ENCODE assay signal across 15 cellular contexts in genomic region chr2:119432882-119433522, GRCh38. TPM values are rescaled to one million over a fixed set of nuclear protein-coding genes. Genes with fewer than 3 reads are reported as not detected.
DNase-seq lines count a peak whose midpoint lies in the region; FAIRE-seq and TF ChIP-seq lines count a peak whose summit lies in the region.
"Had no signal": no experiment of that assay in that cellular context is flagged by ENCODE, and none has a peak within 500 bp of the region (broad histone marks: within the 10 kb centered on the region; RNA-seq: fewer than 3 reads in every experiment).

No MANE protein-coding gene starts in this region.

- H3K9ac ChIP-seq in HUES6 (ENCODE audit: low read length) (no peak overlapping the region), endodermal cell (ENCODE audit: extremely low read depth, low read length, poor library complexity, severe bottlenecking) (no peak overlapping the region), subcutaneous abdominal adipose tissue (ENCODE audit: low read length in 5 of 5) (peak overlapping the region; percentile 72 to 88 (median 75))

- no peak for TF ChIP-seq CTCF in endodermal cell (conservative IDR thresholded peaks at IDR 0.05)

- H3K36me3 ChIP-seq in HUES6 (ENCODE audit: control insufficient read depth, insufficient read depth, low read length) (no peaks in the 10 kb centered on the region), endodermal cell (ENCODE audit: control insufficient read depth, insufficient read depth, low read length) (no peaks in the 10 kb centered on the region), mesodermal cell (ENCODE audit: control insufficient read depth, insufficient read depth, low read length) (no peaks in the 10 kb centered on the region), subcutaneous abdominal adipose tissue (ENCODE audit: control insufficient read depth in 5 of 5, insufficient read depth in 5 of 5, low read length in 5 of 5) (peaks cover 0 to 23% (median 15%) of the 10 kb centered on the region in 5 donors)

- TF ChIP-seq POLR2A in GM12892 (IDR thresholded peaks at IDR 0.05; ENCODE audit: low read depth, low read length), result no peak

- H3K4me1 ChIP-seq in HUES6 (ENCODE audit: control insufficient read depth, insufficient read depth, low read length), result peaks cover 49% of the 10 kb centered on the region
- peaks cover 7% of the 10 kb centered on the region for H3K4me1 ChIP-seq in endodermal cell (ENCODE audit: control insufficient read depth, insufficient read depth, low read length)
- H3K4me1 ChIP-seq in mesodermal cell (ENCODE audit: control insufficient read depth, insufficient read depth, low read length, poor library complexity, severe bottlenecking), result peaks cover 7% of the 10 kb centered on the region
- H3K4me1 ChIP-seq in subcutaneous abdominal adipose tissue (ENCODE audit: control insufficient read depth in 5 of 5, insufficient read depth in 5 of 5, low read length in 5 of 5), result peaks cover 12 to 90% (median 83%) of the 10 kb centered on the region in 5 donors

- no peaks in the 10 kb centered on the region for H3K9me3 ChIP-seq in HUES6 (ENCODE audit: control insufficient read depth, insufficient read depth, low read depth, low read length)
- H3K9me3 ChIP-seq in endodermal cell (ENCODE audit: control insufficient read depth, low read length), result no peaks in the 10 kb centered on the region
- H3K9me3 ChIP-seq in mesodermal cell (ENCODE audit: control insufficient read depth, low read length), result no peaks in the 10 kb centered on the region
- no peaks in the 10 kb centered on the region for H3K9me3 ChIP-seq in subcutaneous abdominal adipose tissue (ENCODE audit: control insufficient read depth in 5 of 5, low read length in 5 of 5)

- H3K27me3 ChIP-seq in HUES6 (ENCODE audit: control insufficient read depth, insufficient read depth, low read length) (peaks cover 15% of the 10 kb centered on the region; the same call in 1 of the 2 replicates), endodermal cell (ENCODE audit: control insufficient read depth, insufficient read depth, low read length, poor library complexity, severe bottlenecking) (no peaks in the 10 kb centered on the region), subcutaneous abdominal adipose tissue (ENCODE audit: control insufficient read depth in 5 of 5, insufficient read depth in 4 of 5, low read length in 5 of 5) (no peaks in the 10 kb centered on the region)

- peak overlapping the region; percentile 18 for H3K27ac Mint-ChIP-seq in endodermal cell
- H3K27ac Mint-ChIP-seq: natural killer cell had no signal

- H3K9me3 Mint-ChIP-seq in endodermal cell, result no peaks in the 10 kb centered on the region
- H3K9me3 Mint-ChIP-seq: CD4-positive, alpha-beta memory T cell; natural killer cell had no signal

- FAIRE-seq in GM12892 (lab: Jason Lieb, UNC), result no peak
- FAIRE-seq: endometrium, TTC549 had no signal

- peaks cover 54% of the 10 kb centered on the region for H3K4me1 Mint-ChIP-seq in endodermal cell

- no peak overlapping the region for H3K27ac ChIP-seq in HUES6 (ENCODE audit: low read depth, low read length)
- no peak overlapping the region for H3K27ac ChIP-seq in endodermal cell (ENCODE audit: low read depth, low read length)
- H3K27ac ChIP-seq in mesodermal cell (ENCODE audit: low read depth, low read length, severe bottlenecking), result no peak overlapping the region
- H3K27ac ChIP-seq in subcutaneous abdominal adipose tissue (ENCODE audit: low read depth, low read length), result peak overlapping the region; percentile 92

- H3K4me3 Mint-ChIP-seq in endodermal cell, result peak overlapping the region; percentile 75

- peaks cover 2% of the 10 kb centered on the region for H3K36me3 Mint-ChIP-seq in endodermal cell (ENCODE audit: low read depth)
- H3K36me3 Mint-ChIP-seq: CD4-positive, alpha-beta memory T cell; natural killer cell had no signal

- DNase-seq in endodermal cell (no peak), hippocampal formation (lab: John Stamatoyannopoulos, UW) (no peak), GM12892 (ENCODE audit: insufficient read length) (no peak), retina (no peak), NCI-H82 treated with DMSO at 0.1 percent for 48 hours (lab: John Stamatoyannopoulos, UW; ENCODE audit: unreplicated experiment) (no peak)
- DNase-seq: CD4-positive, alpha-beta memory T cell; natural killer cell; NCI-H1092; NCI-H510A; SHP77 treated with DMSO at 0.1 percent for 48 hours had no signal

- 90 to 91% methylated on average over 3 to 17 of the region's 17 CpGs for WGBS in endodermal cell (ENCODE audit: insufficient coverage in 1 of 2, insufficient read length in 1 of 2), 2 experiments
- WGBS in mesodermal cell (ENCODE audit: insufficient coverage in 2 of 2), 2 experiments, result 89 to 90% methylated on average over 12 to 14 of the region's 17 CpGs

- H3K4me3 ChIP-seq in HUES6 (ENCODE audit: low read depth, low read length), result peak overlapping the region; percentile 74
- peak overlapping the region; percentile 69 for H3K4me3 ChIP-seq in endodermal cell (ENCODE audit: low read length)
- peak overlapping the region; percentile 44 for H3K4me3 ChIP-seq in mesodermal cell (ENCODE audit: extremely low read depth, insufficient read depth, low read length, poor library complexity, severe bottlenecking)
- H3K4me3 ChIP-seq in subcutaneous abdominal adipose tissue (ENCODE audit: low read depth in 1 of 5, low read length in 5 of 5), result peak overlapping the region; percentile 74 to 93 (median 88)

- H3K27me3 Mint-ChIP-seq in endodermal cell (ENCODE audit: insufficient read depth), result peaks cover 5% of the 10 kb centered on the region

RNA-seq across cellular contexts. Expression of gene TMEM37, which starts 1.3 kb away (rescaled TPM):
- total RNA-seq in endodermal cell, result 10 to 100 TPM; 12.0 to 16.2 TPM
- 4.8 TPM for polyA plus RNA-seq in endodermal cell (2013, experiment 1 of 2)
- 3.5 TPM for polyA plus RNA-seq in endodermal cell (2013, experiment 2 of 2)
- polyA plus RNA-seq in mesodermal cell (2013, experiment 1 of 2), result 8.7 TPM
- 5.9 TPM for polyA plus RNA-seq in mesodermal cell (2013, experiment 2 of 2)
- polyA plus RNA-seq in GM12892 (2012; ENCODE audit: missing spikeins), result 0.30 TPM
- total RNA-seq: natural killer cell had no signal
- polyA plus RNA-seq: CD4-positive, alpha-beta memory T cell had no signal

Comparison
In these comparisons a context has a peak if more than half of its experiments do, and no peak if none do; other contexts are left out.
1. H3K9ac ChIP-seq: peak in subcutaneous abdominal adipose tissue (5 of 5); none in HUES6 (single experiment) and endodermal cell (single experiment).
2. Peak in every context shown above with its lines, with median percentiles within 50 percentile points of each other: H3K4me3 ChIP-seq.